ENCODE assay signal across 20 cellular contexts in the genomic region with DNA sequence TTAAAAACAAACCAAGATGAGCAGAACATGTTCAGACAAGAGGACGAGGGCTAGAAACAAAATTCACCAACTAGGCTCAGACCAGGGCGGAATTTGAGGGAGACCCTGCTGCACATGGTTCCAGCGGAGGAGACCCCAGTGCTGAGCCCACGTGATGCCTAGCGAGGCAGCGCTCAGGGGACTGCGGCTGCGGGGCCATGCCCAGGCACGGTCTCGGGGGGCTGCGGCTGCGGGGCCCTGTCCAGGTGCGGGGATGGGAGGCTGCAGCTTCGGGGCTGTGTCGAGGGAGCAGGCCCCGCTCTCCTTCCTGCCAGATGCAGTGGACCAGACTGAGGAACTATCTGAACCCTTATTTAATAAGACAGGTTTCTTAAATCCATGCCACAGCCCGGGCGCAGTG. TPM values are rescaled to one million over a fixed set of nuclear protein-coding genes. Genes with fewer than 3 reads are reported as not detected.
DNase-seq lines count a peak whose midpoint lies in the region; ATAC-seq, FAIRE-seq and TF ChIP-seq lines count a peak whose summit lies in the region.
"Had no signal": no experiment of that assay in that cellular context is flagged by ENCODE, and none has a peak within 500 bp of the region (broad histone marks: within the 10 kb centered on the region; RNA-seq: fewer than 3 reads in every experiment).

No MANE protein-coding gene starts in this region.

- FAIRE-seq in GM12878 (lab: Jason Lieb, UNC) = no peak
- FAIRE-seq: A204.1, D721Med, G401.6, GM12892, HTR-8/SVneo had no signal

- POLR2A ChIA-PET in GM12878 (lab: Charles Lee) = no interaction called here

- intact Hi-C loops in left ventricle myocardium inferior (cut with micrococcal nuclease) = no loop called here
- intact Hi-C loops in left cardiac atrium (cut with DNase I) = no loop called here
- intact Hi-C loops in GM12878 (cut with micrococcal nuclease; ENCODE audit: unreplicated experiment) = no loop called here

- no peaks in the 10 kb centered on the region for H3K27me3 ChIP-seq in left ventricle myocardium inferior (ENCODE audit: low read depth)
- H3K27me3 ChIP-seq in H9 (ENCODE audit: insufficient read depth, low read length) = no peaks in the 10 kb centered on the region
- H3K27me3 ChIP-seq in GM12878 (replicated peaks in 1 of 2; ENCODE audit: control insufficient read depth in 2 of 2, insufficient read depth in 2 of 2, low read length in 1 of 2) = no peaks in the 10 kb centered on the region

- H3K79me2 ChIP-seq in H9 (ENCODE audit: insufficient read depth, low read length) (no peaks in the 10 kb centered on the region), GM12878 (ENCODE audit: control insufficient read depth, insufficient read depth, low read length) (no peaks in the 10 kb centered on the region)

- H3K27ac ChIP-seq in left ventricle myocardium inferior (replicated peaks) (peak overlapping the region; percentile 75), H9 (ENCODE audit: insufficient read length, low read depth, low read length) (no peak overlapping the region), GM12878 (ENCODE audit: control insufficient read depth, insufficient read depth) (no peak overlapping the region)
- H3K27ac ChIP-seq: C4-2B had no signal

- no peak for DNase-seq in left ventricle myocardium inferior
- DNase-seq in left cardiac atrium = no peak
- no peak for DNase-seq in H9
- DNase-seq in GM12878 (ENCODE audit: low read depth, low spot score) = no peak
- DNase-seq in neural crest cell (ENCODE audit: low read depth, low spot score) = no peak
- DNase-seq in hepatic stellate cell (ENCODE audit: low spot score) = no peak
- DNase-seq: CD4-positive, alpha-beta memory T cell; DMS153; DMS79 treated with DMSO at 0.1 percent for 48 hours; EL; H7; KBM-7 had no signal

- H3K4ac ChIP-seq in H9 (ENCODE audit: low read depth, low read length) = no peak overlapping the region

- in situ Hi-C loops in GM12878 (cut with MboI) = no loop called here

- H3K4me1 Mint-ChIP-seq in H9 (peaks cover 2 to 6% of the 10 kb centered on the region in 2 experiments; a peak in 2 of 4 replicates), neural crest cell (no peaks in the 10 kb centered on the region)
- H3K4me1 Mint-ChIP-seq: B cell; CD4-positive, alpha-beta memory T cell had no signal

- H3K4me1 ChIP-seq in left ventricle myocardium inferior (peaks cover 37% of the 10 kb centered on the region), H9 (ENCODE audit: insufficient read depth, low read length) (no peaks in the 10 kb centered on the region), GM12878 (ENCODE audit: control insufficient read depth, insufficient read depth, low read length) (no peaks in the 10 kb centered on the region)

- no peaks in the 10 kb centered on the region for H3K9me3 ChIP-seq in left ventricle myocardium inferior (replicated peaks)
- no peaks in the 10 kb centered on the region for H3K9me3 ChIP-seq in H9 (ENCODE audit: control insufficient read depth, low read depth, low read length)
- H3K9me3 ChIP-seq in GM12878 (replicated peaks; ENCODE audit: control insufficient read depth, insufficient read depth, low read length) = no peaks in the 10 kb centered on the region

- no peak overlapping the region for H3K14ac ChIP-seq in H9 (ENCODE audit: insufficient read depth, low read length)

- H2BK5ac ChIP-seq in H9 (ENCODE audit: insufficient read length, low read length) = no peak overlapping the region

- no peak overlapping the region for H4K91ac ChIP-seq in H9 (ENCODE audit: insufficient read length, low read depth, low read length)

- H2AFZ ChIP-seq in H9 (ENCODE audit: low read length) (no peak overlapping the region), GM12878 (ENCODE audit: control insufficient read depth, low read depth, low read length) (no peak overlapping the region)

- no peaks in the 10 kb centered on the region for H3K79me1 ChIP-seq in H9 (ENCODE audit: insufficient read depth, low read depth, low read length, poor library complexity, severe bottlenecking)

- no CpG with 5 or more reads among the region's 18 CpGs for WGBS in H9 (ENCODE audit: extremely low coverage, insufficient read length, low lambda C conversion rate)
- 93% methylated on average over 17 of the region's 18 CpGs for WGBS in GM12878 (ENCODE audit: insufficient coverage, insufficient replicate concordance, low lambda C conversion rate, missing lambda C conversion rate)

- H3K9me3 Mint-ChIP-seq in H9 (no peaks in the 10 kb centered on the region), neural crest cell (no peaks in the 10 kb centered on the region)

- no peak overlapping the region for H2BK20ac ChIP-seq in H9 (ENCODE audit: low read depth, low read length, poor library complexity, severe bottlenecking)

- H3K23me2 ChIP-seq in H9 (ENCODE audit: insufficient read length, low read depth, low read length, poor library complexity, severe bottlenecking) = no peaks in the 10 kb centered on the region

- H3K56ac ChIP-seq in H9 (ENCODE audit: insufficient read length, low read depth, low read length) = no peak overlapping the region

- H2BK120ac ChIP-seq in H9 (ENCODE audit: low read depth, low read length, poor library complexity, severe bottlenecking) = no peak overlapping the region

- peaks cover 17 to 41% (median 41%) of the 10 kb centered on the region in 3 experiments; a peak in 6 of 7 replicates for H3K36me3 Mint-ChIP-seq in H9 (ENCODE audit: insufficient read depth in 1 of 3, low read depth in 3 of 3)
- no peaks in the 10 kb centered on the region for H3K36me3 Mint-ChIP-seq in neural crest cell (ENCODE audit: low read depth)

- H4K8ac ChIP-seq in H9 (replicated peaks; ENCODE audit: insufficient read length, low read depth, low read length) = no peak overlapping the region

- SMC1A ChIA-PET in GM12878 (lab: Charles Lee; ENCODE audit: uncharacterized antibody, unreplicated experiment) = no interaction called here

- no TSS peak for BruUV-seq in GM12878 (replicated peaks; lab: Mats Ljungman, UMichigan)

- CTCF ChIA-PET in GM12878 (lab: Yijun Ruan, JAX) = no interaction called here

- H3K27ac Mint-ChIP-seq in H9 = peak overlapping the region in 2 of 3 experiments; percentile 79 to 82; a peak in 3 of 7 replicates
- H3K27ac Mint-ChIP-seq in neural crest cell (ENCODE audit: unreplicated experiment) = no peak overlapping the region
- H3K27ac Mint-ChIP-seq: B cell had no signal

- H2AK5ac ChIP-seq in H9 (ENCODE audit: insufficient read length, low read length) = no peak overlapping the region

- no peak overlapping the region for H3K9ac ChIP-seq in H9 (ENCODE audit: extremely low read depth, insufficient read length, low read length)
- H3K9ac ChIP-seq in GM12878 (ENCODE audit: control insufficient read depth, insufficient read depth, low read length) = no peak overlapping the region

- no peak overlapping the region for H3K23ac ChIP-seq in H9 (ENCODE audit: insufficient read length, low read depth, low read length)

- H2BK12ac ChIP-seq in H9 (ENCODE audit: insufficient read length, low read depth, low read length) = no peak overlapping the region

- H3K4me3 ChIP-seq in left ventricle myocardium inferior (no peak overlapping the region), GM12878 (no peak overlapping the region)

- H3K4me3 Mint-ChIP-seq in H9 (no peak overlapping the region), neural crest cell (peak overlapping the region; percentile 57)
- H3K4me3 Mint-ChIP-seq: B cell; CD4-positive, alpha-beta memory T cell had no signal

- H3K18ac ChIP-seq in H9 (ENCODE audit: insufficient read length, low read depth, low read length) = no peak overlapping the region

- RAD21 ChIA-PET in GM12878 (lab: Charles Lee; ENCODE audit: unreplicated experiment) = no interaction called here

- H4K5ac ChIP-seq in H9 (ENCODE audit: insufficient read length, low read depth, low read length) = no peak overlapping the region

- no peak overlapping the region for H2BK15ac ChIP-seq in H9 (ENCODE audit: low read depth, low read length)

- no peak for TF ChIP-seq CTCF in left ventricle myocardium inferior (IDR thresholded peaks at IDR 0.05; ENCODE audit: borderline replicate concordance)
- no peak for TF ChIP-seq CTCF in H9 (conservative IDR thresholded peaks at IDR 0.05)
- no peak for TF ChIP-seq CTCF in GM12878 (IDR thresholded peaks at IDR 0.05 in 2 of 3, conservative IDR thresholded peaks at IDR 0.05 in 1 of 3; ENCODE audit: control insufficient read depth in 2 of 3, extremely low read depth in 1 of 3, insufficient read depth in 1 of 3, low read depth in 3 of 3, low read length in 3 of 3)
- TF ChIP-seq CTCF in neural crest cell (conservative IDR thresholded peaks at IDR 0.05) = no peak

- H4K20me1 ChIP-seq in H9 (ENCODE audit: control insufficient read depth, insufficient read depth, insufficient read length) = no peaks in the 10 kb centered on the region
- no peaks in the 10 kb centered on the region for H4K20me1 ChIP-seq in GM12878 (ENCODE audit: control insufficient read depth, insufficient read depth)

- peaks cover 55% of the 10 kb centered on the region for H3K36me3 ChIP-seq in left ventricle myocardium inferior
- peaks cover 0 to 21% of the 10 kb centered on the region in 2 experiments; a peak in 3 of 4 replicates for H3K36me3 ChIP-seq in GM12878 (ENCODE audit: control insufficient read depth in 2 of 2, insufficient read depth in 2 of 2, low read length in 1 of 2)

- no peak for TF ChIP-seq EP300 in GM12878 (IDR thresholded peaks at IDR 0.05; ENCODE audit: borderline replicate concordance in 1 of 2, control insufficient read depth in 1 of 2, low read depth in 2 of 2, low read length in 2 of 2)

- ATAC-seq in left cardiac atrium = no peak
- no peak for ATAC-seq in GM12878
- no peak for ATAC-seq in GM18517 (IDR thresholded peaks at IDR 0.05; ENCODE audit: unreplicated experiment)

- no peak for TF ChIP-seq RAD21 in GM12878 (IDR thresholded peaks at IDR 0.05; ENCODE audit: insufficient read depth, low read depth, low read length)

- H3K27me3 Mint-ChIP-seq in H9 (ENCODE audit: low read depth) = no peaks in the 10 kb centered on the region
- H3K27me3 Mint-ChIP-seq in neural crest cell (ENCODE audit: low read depth) = no peaks in the 10 kb centered on the region
- H3K27me3 Mint-ChIP-seq: B cell; CD4-positive, alpha-beta memory T cell had no signal

- H3T11ph ChIP-seq in H9 (ENCODE audit: low read length) = no peak overlapping the region

- no peak overlapping the region for H3K4me2 ChIP-seq in H9 (ENCODE audit: insufficient read depth, insufficient read length, low read length)
- no peak overlapping the region for H3K4me2 ChIP-seq in GM12878 (ENCODE audit: control insufficient read depth, insufficient read depth)

- TF ChIP-seq POLR2A in GM12878 (IDR thresholded peaks at IDR 0.05; ENCODE audit: low read depth, low read length) = peak; percentile 28; the same call in 1 of the 2 replicates

RNA-seq across cellular contexts. Expression of gene CRIP2, which starts 12.7 kb away (rescaled TPM):
- total RNA-seq in left ventricle myocardium inferior (1,068 TPM), left cardiac atrium (100 to 1,000 TPM; 783 to 843 TPM), H9 (2021) (5.7 and 7.2 TPM in 2 replicates), GM12878 (2014; rRNA removed) (0.11 TPM in 1 of 2 replicates, not detected in the other), GM12878 (2014; rRNA removed; fragmentation: Illumina TruSeq; extraction: Trizol) (not detected in 2 replicates), GM12878 (2021) (0.49 and 0.61 TPM in 2 replicates), neural crest cell (38.3 and 39.3 TPM in 2 replicates)
- not detected in 2 replicates for total RNA-seq in GM12878 (2013; cell fraction: nucleolus; rRNA removed)
- polyA plus RNA-seq in GM12878 (2011; ENCODE audit: low read depth) = not detected
- polyA plus RNA-seq in GM12878 (2011; rRNA removed) (0.04 TPM in 1 of 2 replicates, not detected in the other), GM12878 (2014; fragmentation: Illumina TruSeq; extraction: Trizol) (not detected in 2 replicates), GM12878 (2014; fragmentation: Nextera tagmentation; extraction: Ambion mirVana) (not detected), GM12878 (2014; rRNA removed) (not detected in 2 replicates), GM12878 (2016; fragmentation: Nextera tagmentation; extraction: Ambion mirVana) (under 1 TPM; 0.37 to 0.62 TPM)
- 0.39 and 0.40 TPM in 2 replicates for polyA plus RNA-seq in GM12878 (2011; cell fraction: cytosol; rRNA removed)
- polyA plus RNA-seq in GM12878 (2011; cell fraction: nucleus; rRNA removed) = 0.37 and 0.57 TPM in 2 replicates
- polyA plus RNA-seq in GM12878 (2012) = 0.15 and 0.22 TPM in 2 replicates
- not detected in 2 replicates for polyA minus RNA-seq in GM12878 (2011; rRNA and poly(A)+ RNA removed)
- polyA minus RNA-seq in GM12878 (2011; cell fraction: cytosol; rRNA and poly(A)+ RNA removed) = 2.9 and 4.2 TPM in 2 replicates
- polyA minus RNA-seq in GM12878 (2011; cell fraction: nucleus; rRNA and poly(A)+ RNA removed) = 1.4 TPM in 1 of 2 replicates, not detected in the other

RNA-seq across cellular contexts. Expression of gene CRIP1, which starts 24.8 kb away (rescaled TPM):
- total RNA-seq in left ventricle myocardium inferior = 65.9 TPM
- 100 to 1,000 TPM; 137 to 192 TPM for total RNA-seq in left cardiac atrium
- 6.9 and 8.8 TPM in 2 replicates for total RNA-seq in H9 (2021)
- 20.9 and 21.9 TPM in 2 replicates for total RNA-seq in GM12878 (2013; cell fraction: nucleolus; rRNA removed)
- total RNA-seq in GM12878 (2014; rRNA removed) = 99.4 and 101 TPM in 2 replicates
- 87.3 and 90.6 TPM in 2 replicates for total RNA-seq in GM12878 (2014; rRNA removed; fragmentation: Illumina TruSeq; extraction: Trizol)
- total RNA-seq in GM12878 (2021) = 177 and 188 TPM in 2 replicates
- polyA plus RNA-seq in GM12878 (2011; ENCODE audit: low read depth) = 110 TPM
- polyA plus RNA-seq in GM12878 (2011; rRNA removed) = 36.3 and 174 TPM in 2 replicates
- polyA plus RNA-seq in GM12878 (2011; cell fraction: cytosol; rRNA removed) = 236 and 406 TPM in 2 replicates
- 273 and 302 TPM in 2 replicates for polyA plus RNA-seq in GM12878 (2011; cell fraction: nucleus; rRNA removed)
- polyA plus RNA-seq in GM12878 (2012) = 224 and 253 TPM in 2 replicates
- 8.1 and 81.1 TPM in 2 replicates for polyA plus RNA-seq in GM12878 (2014; fragmentation: Illumina TruSeq; extraction: Trizol)
- polyA plus RNA-seq in GM12878 (2014; fragmentation: Nextera tagmentation; extraction: Ambion mirVana) = 100 to 1,000 TPM in 1 of 2 experiments, 10 to 100 TPM in 1; 66.8 to 134 TPM
- 259 and 269 TPM in 2 replicates for polyA plus RNA-seq in GM12878 (2014; rRNA removed)
- polyA plus RNA-seq in GM12878 (2016; fragmentation: Nextera tagmentation; extraction: Ambion mirVana) = 100 to 1,000 TPM; 207 to 230 TPM
- polyA minus RNA-seq in GM12878 (2011; rRNA and poly(A)+ RNA removed) = 26.0 and 61.0 TPM in 2 replicates
- polyA minus RNA-seq in GM12878 (2011; cell fraction: cytosol; rRNA and poly(A)+ RNA removed) = 42.5 and 76.2 TPM in 2 replicates
- 17.5 and 28.7 TPM in 2 replicates for polyA minus RNA-seq in GM12878 (2011; cell fraction: nucleus; rRNA and poly(A)+ RNA removed)
- total RNA-seq in neural crest cell = 3.2 and 4.8 TPM in 2 replicates

RNA-seq across cellular contexts. Expression of gene TEDC1, which starts 29.1 kb away (rescaled TPM):
- total RNA-seq in left ventricle myocardium inferior = 4.0 TPM
- total RNA-seq in left cardiac atrium = 1 to 10 TPM; 5.1 to 5.9 TPM
- 26.2 TPM in 2 replicates for total RNA-seq in H9 (2021)
- total RNA-seq in GM12878 (2013; cell fraction: nucleolus; rRNA removed) = 15.3 and 19.0 TPM in 2 replicates
- total RNA-seq in GM12878 (2014; rRNA removed) = 23.0 and 25.8 TPM in 2 replicates
- total RNA-seq in GM12878 (2014; rRNA removed; fragmentation: Illumina TruSeq; extraction: Trizol) = 2.9 and 5.1 TPM in 2 replicates
- 30.5 and 34.2 TPM in 2 replicates for total RNA-seq in GM12878 (2021)
- 1.9 TPM for polyA plus RNA-seq in GM12878 (2011; ENCODE audit: low read depth)
- polyA plus RNA-seq in GM12878 (2011; rRNA removed) = 1.7 and 6.0 TPM in 2 replicates
- polyA plus RNA-seq in GM12878 (2011; cell fraction: cytosol; rRNA removed) = 8.1 and 18.8 TPM in 2 replicates
- polyA plus RNA-seq in GM12878 (2011; cell fraction: nucleus; rRNA removed) = 26.6 and 44.6 TPM in 2 replicates
- 7.2 and 9.4 TPM in 2 replicates for polyA plus RNA-seq in GM12878 (2012)
- 0.10 and 0.76 TPM in 2 replicates for polyA plus RNA-seq in GM12878 (2014; fragmentation: Illumina TruSeq; extraction: Trizol)
- 1 to 10 TPM in 1 of 2 experiments, under 1 TPM in 1; 0.19 to 1.6 TPM for polyA plus RNA-seq in GM12878 (2014; fragmentation: Nextera tagmentation; extraction: Ambion mirVana)
- 27.8 and 32.6 TPM in 2 replicates for polyA plus RNA-seq in GM12878 (2014; rRNA removed)
- 10 to 100 TPM; 23.3 to 29.9 TPM for polyA plus RNA-seq in GM12878 (2016; fragmentation: Nextera tagmentation; extraction: Ambion mirVana)
- polyA minus RNA-seq in GM12878 (2011; rRNA and poly(A)+ RNA removed) = 6.5 and 9.2 TPM in 2 replicates
- 4.4 and 5.8 TPM in 2 replicates for polyA minus RNA-seq in GM12878 (2011; cell fraction: cytosol; rRNA and poly(A)+ RNA removed)
- polyA minus RNA-seq in GM12878 (2011; cell fraction: nucleus; rRNA and poly(A)+ RNA removed) = 8.9 and 18.4 TPM in 2 replicates
- 39.6 and 44.9 TPM in 2 replicates for total RNA-seq in neural crest cell

RNA-seq across cellular contexts. Expression of gene MTA1, which starts 42.3 kb away (rescaled TPM):
- total RNA-seq in left ventricle myocardium inferior (192 TPM), left cardiac atrium (100 to 1,000 TPM in 1 of 2 donors, 10 to 100 TPM in 1; 99.5 to 115 TPM), H9 (2021) (222 and 230 TPM in 2 replicates), GM12878 (2014; rRNA removed) (53.3 and 62.6 TPM in 2 replicates), GM12878 (2014; rRNA removed; fragmentation: Illumina TruSeq; extraction: Trizol) (28.1 and 30.8 TPM in 2 replicates), GM12878 (2021) (138 and 162 TPM in 2 replicates), neural crest cell (246 and 251 TPM in 2 replicates)
- 130 and 153 TPM in 2 replicates for total RNA-seq in GM12878 (2013; cell fraction: nucleolus; rRNA removed)
- 20.4 TPM for polyA plus RNA-seq in GM12878 (2011; ENCODE audit: low read depth)
- polyA plus RNA-seq in GM12878 (2011; rRNA removed) (26.0 and 52.3 TPM in 2 replicates), GM12878 (2014; fragmentation: Illumina TruSeq; extraction: Trizol) (9.6 and 30.4 TPM in 2 replicates), GM12878 (2014; fragmentation: Nextera tagmentation; extraction: Ambion mirVana) (under 1 TPM; 0.14 to 0.69 TPM), GM12878 (2014; rRNA removed) (114 and 134 TPM in 2 replicates), GM12878 (2016; fragmentation: Nextera tagmentation; extraction: Ambion mirVana) (10 to 100 TPM in 1 of 2 experiments, 1 to 10 TPM in 1; 7.7 to 10.3 TPM)
- polyA plus RNA-seq in GM12878 (2011; cell fraction: cytosol; rRNA removed) = 41.2 and 55.8 TPM in 2 replicates
- 459 and 605 TPM in 2 replicates for polyA plus RNA-seq in GM12878 (2011; cell fraction: nucleus; rRNA removed)
- 68.8 and 74.0 TPM in 2 replicates for polyA plus RNA-seq in GM12878 (2012)
- polyA minus RNA-seq in GM12878 (2011; rRNA and poly(A)+ RNA removed) = 22.1 and 40.2 TPM in 2 replicates
- 42.9 and 49.3 TPM in 2 replicates for polyA minus RNA-seq in GM12878 (2011; cell fraction: cytosol; rRNA and poly(A)+ RNA removed)
- 62.5 and 113 TPM in 2 replicates for polyA minus RNA-seq in GM12878 (2011; cell fraction: nucleus; rRNA and poly(A)+ RNA removed)

Comparison
In these comparisons a context has a peak if more than half of its experiments do, and no peak if none do; other contexts are left out.
1. RNA of gene CRIP2, which starts 12.7 kb away (total RNA-seq): 1,068 TPM in left ventricle myocardium inferior (single experiment) and 783 to 843 TPM in left cardiac atrium; 38.3 to 39.3 TPM in neural crest cell, 5.7 to 7.2 TPM in H9 and 0.11 to 0.61 TPM in GM12878; every median in the first group is over 10 times any median in the second.